17 cellular contexts compared by ENCODE assay signal in the genomic region with DNA sequence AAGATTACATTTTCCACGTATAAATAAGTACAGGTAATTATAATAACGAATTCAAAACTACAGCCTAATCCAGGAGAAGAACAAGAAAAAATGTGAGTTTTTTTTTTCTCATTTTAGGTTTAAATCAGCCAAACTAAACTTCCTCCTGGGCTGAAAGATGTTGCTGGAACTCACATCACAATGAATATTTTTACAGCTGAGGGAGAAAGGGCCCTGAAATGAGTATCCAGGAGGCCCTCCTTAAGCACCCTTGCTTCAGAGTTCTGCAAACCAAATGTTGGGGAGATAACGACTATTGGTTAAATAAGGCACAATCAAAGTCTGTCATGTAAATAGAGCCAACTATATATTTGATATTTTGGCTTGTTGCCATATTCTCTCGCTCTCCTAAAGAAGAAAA.
A peak's percentile ranks its signal among the peaks of the same experiment; 100 is the strongest.
DNase-seq lines count a peak whose midpoint lies in the region; ATAC-seq and TF ChIP-seq lines count a peak whose summit lies in the region.
"Had no signal": no experiment of that assay in that cellular context is flagged by ENCODE, and none has a peak within 500 bp of the region (broad histone marks: within the 10 kb centered on the region; RNA-seq: fewer than 3 reads in every experiment).

No MANE protein-coding gene starts in this region.

- peak overlapping the region; percentile 63 for H3K27ac Mint-ChIP-seq in mesothelial cell of epicardium
- H3K27ac Mint-ChIP-seq: CD14-positive monocyte; CD8-positive, alpha-beta T cell had no signal

- peak overlapping the region; percentile 45 for H3K27ac ChIP-seq in left ventricle myocardium inferior (replicated peaks)
- H3K27ac ChIP-seq in VCaP: peak overlapping the region; percentile 62
- peak overlapping the region; percentile 45 for H3K27ac ChIP-seq in suprapubic skin
- H3K27ac ChIP-seq: GM23248 had no signal

- H3K27me3 Mint-ChIP-seq in mesothelial cell of epicardium (ENCODE audit: low read depth): no peaks in the 10 kb centered on the region

- no peak for TF ChIP-seq EP300 in suprapubic skin (IDR thresholded peaks at IDR 0.05)

- intact Hi-C loops in left ventricle myocardium inferior (cut with micrococcal nuclease): no loop called here
- intact Hi-C loops in Right ventricle myocardium superior (cut with DNase I): no loop called here

- H3K9me3 Mint-ChIP-seq in mesothelial cell of epicardium: no peaks in the 10 kb centered on the region
- H3K9me3 Mint-ChIP-seq: CD8-positive, alpha-beta T cell had no signal

- TF ChIP-seq POLR2A in suprapubic skin (IDR thresholded peaks at IDR 0.05) (no peak), GM18505 (IDR thresholded peaks at IDR 0.05; ENCODE audit: borderline replicate concordance, extremely low read depth, insufficient read depth, insufficient read length) (no peak)

- H3K4me3 Mint-ChIP-seq in mesothelial cell of epicardium: no peak overlapping the region
- H3K4me3 Mint-ChIP-seq: CD14-positive monocyte; CD8-positive, alpha-beta T cell had no signal

- H3K4me1 Mint-ChIP-seq in mesothelial cell of epicardium: peaks cover 43% of the 10 kb centered on the region

- H3K4me1 ChIP-seq in left ventricle myocardium inferior (peaks cover 34% of the 10 kb centered on the region), suprapubic skin (peaks cover 48% of the 10 kb centered on the region)

- 41% methylated on average over 4 of the region's 4 CpGs for WGBS in suprapubic skin

- H3K9me3 ChIP-seq in left ventricle myocardium inferior (replicated peaks): no peaks in the 10 kb centered on the region
- H3K9me3 ChIP-seq in suprapubic skin: no peaks in the 10 kb centered on the region
- H3K9me3 ChIP-seq: BE2C, Caco-2 had no signal

- no peak for TF ChIP-seq CTCF in left ventricle myocardium inferior (IDR thresholded peaks at IDR 0.05; ENCODE audit: borderline replicate concordance)
- TF ChIP-seq CTCF in VCaP (conservative IDR thresholded peaks at IDR 0.05): no peak
- no peak for TF ChIP-seq CTCF in mesothelial cell of epicardium (IDR thresholded peaks at IDR 0.05; ENCODE audit: unreplicated experiment)
- no peak for TF ChIP-seq CTCF in suprapubic skin (IDR thresholded peaks at IDR 0.05)

- H3K4me3 ChIP-seq in left ventricle myocardium inferior: no peak overlapping the region
- H3K4me3 ChIP-seq in suprapubic skin: no peak overlapping the region
- H3K4me3 ChIP-seq: GM23248 had no signal

- no peak for DNase-seq in left ventricle myocardium inferior
- no peak for DNase-seq in Right ventricle myocardium superior
- DNase-seq in mesothelial cell of epicardium (ENCODE audit: low spot score in 2 of 2, unreplicated experiment in 2 of 2): no peak
- no peak for DNase-seq in suprapubic skin (ENCODE audit: low spot score in 2 of 2)
- DNase-seq in NCI-H2227 treated with DMSO at 0.1 percent for 48 hours (lab: John Stamatoyannopoulos, UW): no peak
- no peak for DNase-seq in EL
- DNase-seq: Caco-2; CD8-positive, alpha-beta T cell; DND-41; GF-D8; GM23248; H7; IMR-90 had no signal

- ATAC-seq in Right ventricle myocardium superior (ENCODE audit: poor library complexity) (no peak), GM18505 (IDR thresholded peaks at IDR 0.05; ENCODE audit: unreplicated experiment) (no peak)
- ATAC-seq: CD8-positive, alpha-beta T cell had no signal

- H3K27me3 ChIP-seq in left ventricle myocardium inferior (ENCODE audit: low read depth) (no peaks in the 10 kb centered on the region), suprapubic skin (no peaks in the 10 kb centered on the region)
- H3K27me3 ChIP-seq: BE2C had no signal

- no peaks in the 10 kb centered on the region for H3K36me3 Mint-ChIP-seq in mesothelial cell of epicardium
- H3K36me3 Mint-ChIP-seq: CD8-positive, alpha-beta T cell had no signal

- no peaks in the 10 kb centered on the region for H3K36me3 ChIP-seq in left ventricle myocardium inferior
- H3K36me3 ChIP-seq in suprapubic skin: no peaks in the 10 kb centered on the region
- H3K36me3 ChIP-seq: BE2C had no signal
